ENCODE assay signal across 1 cellular context in genomic region chr13:99320693-99321481, GRCh38.
TF ChIP-seq lines count a peak whose summit lies in the region.

No MANE protein-coding gene starts in this region.

TF ChIP-seq in SK-N-SH, 30 proteins besides CTCF, POLR2A, EP300 and RAD21:
- TF ChIP-seq NFIC (IDR thresholded peaks at IDR 0.05; ENCODE audit: borderline replicate concordance) (peak; percentile 87), EZH2phosphoT487 (IDR thresholded peaks at IDR 0.05; ENCODE audit: borderline replicate concordance, low read depth) (no peak), PBX3 (IDR thresholded peaks at IDR 0.05) (peak; percentile 45; the same call in 1 of the 2 replicates)
